ENCODE assay signal across 1 cellular context in genomic region chr6:27809939-27810767, GRCh38.
TF ChIP-seq lines count a peak whose summit lies in the region.

No MANE protein-coding gene starts in this region.

TF ChIP-seq in HepG2, 621 proteins besides CTCF, POLR2A, EP300 and RAD21 (continued from another document and continues in another):
- peak; percentile 95 for TF ChIP-seq ZFP91 (CRISPR knock-in tag; IDR thresholded peaks at IDR 0.05; ENCODE audit: borderline replicate concordance)
- TF ChIP-seq ZNF382 (CRISPR knock-in tag; IDR thresholded peaks at IDR 0.05; ENCODE audit: borderline replicate concordance): no peak
- peak; percentile 74 for TF ChIP-seq THAP11 (CRISPR knock-in tag; IDR thresholded peaks at IDR 0.05)
- TF ChIP-seq NAIF1 (CRISPR knock-in tag; IDR thresholded peaks at IDR 0.05; ENCODE audit: borderline replicate concordance): peak; percentile 93
- TF ChIP-seq ZSCAN20 (CRISPR knock-in tag; IDR thresholded peaks at IDR 0.05; ENCODE audit: borderline replicate concordance): peak; percentile 74; the same call in 1 of the 2 replicates
- TF ChIP-seq ZNF468 (CRISPR knock-in tag; IDR thresholded peaks at IDR 0.05): peak; percentile 54; the same call in 1 of the 2 replicates
- 0 out of 2 replicates have a peak, but pooled peaks have one; percentile 64 for TF ChIP-seq ZNF672 (CRISPR knock-in tag; IDR thresholded peaks at IDR 0.05)
- TF ChIP-seq, protein P1, sequence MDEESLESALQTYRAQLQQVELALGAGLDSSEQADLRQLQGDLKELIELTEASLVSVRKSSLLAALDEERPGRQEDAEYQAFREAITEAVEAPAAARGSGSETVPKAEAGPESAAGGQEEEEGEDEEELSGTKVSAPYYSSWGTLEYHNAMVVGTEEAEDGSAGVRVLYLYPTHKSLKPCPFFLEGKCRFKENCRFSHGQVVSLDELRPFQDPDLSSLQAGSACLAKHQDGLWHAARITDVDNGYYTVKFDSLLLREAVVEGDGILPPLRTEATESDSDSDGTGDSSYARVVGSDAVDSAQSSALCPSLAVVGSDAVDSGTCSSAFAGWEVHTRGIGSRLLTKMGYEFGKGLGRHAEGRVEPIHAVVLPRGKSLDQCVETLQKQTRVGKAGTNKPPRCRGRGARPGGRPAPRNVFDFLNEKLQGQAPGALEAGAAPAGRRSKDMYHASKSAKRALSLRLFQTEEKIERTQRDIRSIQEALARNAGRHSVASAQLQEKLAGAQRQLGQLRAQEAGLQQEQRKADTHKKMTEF (CRISPR knock-in tag; IDR thresholded peaks at IDR 0.05): peak; percentile 99
- TF ChIP-seq ZNF260 (CRISPR knock-in tag; IDR thresholded peaks at IDR 0.05; ENCODE audit: borderline replicate concordance, low read depth): no peak
- TF ChIP-seq ARID4A (CRISPR knock-in tag; IDR thresholded peaks at IDR 0.05; ENCODE audit: borderline replicate concordance): peak; percentile 95
- TF ChIP-seq TGIF2 (CRISPR knock-in tag; IDR thresholded peaks at IDR 0.05): peak; percentile 93
- peak; percentile 99 for TF ChIP-seq POLR2G (IDR thresholded peaks at IDR 0.05; ENCODE audit: low read depth, low read length)
- TF ChIP-seq YEATS2 (CRISPR knock-in tag; IDR thresholded peaks at IDR 0.05; ENCODE audit: borderline replicate concordance): peak; percentile 74
- TF ChIP-seq TERF1 (CRISPR knock-in tag; IDR thresholded peaks at IDR 0.05): 0 out of 2 replicates have a peak, but pooled peaks have one; percentile 67
- peak; percentile 90 for TF ChIP-seq TBX2 (CRISPR knock-in tag; IDR thresholded peaks at IDR 0.05; ENCODE audit: borderline replicate concordance)
- TF ChIP-seq ZNF674 (CRISPR knock-in tag; IDR thresholded peaks at IDR 0.05; ENCODE audit: low read depth): peak; percentile 99
- TF ChIP-seq ZBTB7B (CRISPR knock-in tag; IDR thresholded peaks at IDR 0.05): peak; percentile 20; the same call in 1 of the 2 replicates
- TF ChIP-seq CHCHD3 (CRISPR knock-in tag; IDR thresholded peaks at IDR 0.05): peak; percentile 90; the same call in 1 of the 2 replicates
- TF ChIP-seq MAFF (IDR thresholded peaks at IDR 0.05; ENCODE audit: low read depth, low read length): peak; percentile 36; the same call in 1 of the 2 replicates
- TF ChIP-seq CBX1 (IDR thresholded peaks at IDR 0.05; ENCODE audit: low read depth): peak; percentile 96
- TF ChIP-seq, protein P2, sequence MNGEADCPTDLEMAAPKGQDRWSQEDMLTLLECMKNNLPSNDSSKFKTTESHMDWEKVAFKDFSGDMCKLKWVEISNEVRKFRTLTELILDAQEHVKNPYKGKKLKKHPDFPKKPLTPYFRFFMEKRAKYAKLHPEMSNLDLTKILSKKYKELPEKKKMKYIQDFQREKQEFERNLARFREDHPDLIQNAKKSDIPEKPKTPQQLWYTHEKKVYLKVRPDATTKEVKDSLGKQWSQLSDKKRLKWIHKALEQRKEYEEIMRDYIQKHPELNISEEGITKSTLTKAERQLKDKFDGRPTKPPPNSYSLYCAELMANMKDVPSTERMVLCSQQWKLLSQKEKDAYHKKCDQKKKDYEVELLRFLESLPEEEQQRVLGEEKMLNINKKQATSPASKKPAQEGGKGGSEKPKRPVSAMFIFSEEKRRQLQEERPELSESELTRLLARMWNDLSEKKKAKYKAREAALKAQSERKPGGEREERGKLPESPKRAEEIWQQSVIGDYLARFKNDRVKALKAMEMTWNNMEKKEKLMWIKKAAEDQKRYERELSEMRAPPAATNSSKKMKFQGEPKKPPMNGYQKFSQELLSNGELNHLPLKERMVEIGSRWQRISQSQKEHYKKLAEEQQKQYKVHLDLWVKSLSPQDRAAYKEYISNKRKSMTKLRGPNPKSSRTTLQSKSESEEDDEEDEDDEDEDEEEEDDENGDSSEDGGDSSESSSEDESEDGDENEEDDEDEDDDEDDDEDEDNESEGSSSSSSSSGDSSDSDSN (CRISPR knock-in tag; IDR thresholded peaks at IDR 0.05): peak; percentile 99
- peak; percentile 50 for TF ChIP-seq FOXP4 (CRISPR knock-in tag; IDR thresholded peaks at IDR 0.05)
- peak; percentile 87 for TF ChIP-seq ZNF879 (CRISPR knock-in tag; IDR thresholded peaks at IDR 0.05)
- TF ChIP-seq CC2D1A (CRISPR knock-in tag; IDR thresholded peaks at IDR 0.05): 0 out of 2 replicates have a peak, but pooled peaks have one; percentile 62
- TF ChIP-seq NFATC3 (CRISPR knock-in tag; IDR thresholded peaks at IDR 0.05): peak; percentile 95; the same call in 1 of the 2 replicates
- TF ChIP-seq, protein P3, sequence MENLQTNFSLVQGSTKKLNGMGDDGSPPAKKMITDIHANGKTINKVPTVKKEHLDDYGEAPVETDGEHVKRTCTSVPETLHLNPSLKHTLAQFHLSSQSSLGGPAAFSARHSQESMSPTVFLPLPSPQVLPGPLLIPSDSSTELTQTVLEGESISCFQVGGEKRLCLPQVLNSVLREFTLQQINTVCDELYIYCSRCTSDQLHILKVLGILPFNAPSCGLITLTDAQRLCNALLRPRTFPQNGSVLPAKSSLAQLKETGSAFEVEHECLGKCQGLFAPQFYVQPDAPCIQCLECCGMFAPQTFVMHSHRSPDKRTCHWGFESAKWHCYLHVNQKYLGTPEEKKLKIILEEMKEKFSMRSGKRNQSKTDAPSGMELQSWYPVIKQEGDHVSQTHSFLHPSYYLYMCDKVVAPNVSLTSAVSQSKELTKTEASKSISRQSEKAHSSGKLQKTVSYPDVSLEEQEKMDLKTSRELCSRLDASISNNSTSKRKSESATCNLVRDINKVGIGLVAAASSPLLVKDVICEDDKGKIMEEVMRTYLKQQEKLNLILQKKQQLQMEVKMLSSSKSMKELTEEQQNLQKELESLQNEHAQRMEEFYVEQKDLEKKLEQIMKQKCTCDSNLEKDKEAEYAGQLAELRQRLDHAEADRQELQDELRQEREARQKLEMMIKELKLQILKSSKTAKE (CRISPR knock-in tag; IDR thresholded peaks at IDR 0.05; ENCODE audit: borderline replicate concordance): 0 out of 2 replicates have a peak, but pooled peaks have one; percentile 17
- peak; percentile 76; the same call in 1 of the 2 replicates for TF ChIP-seq ZNF12 (CRISPR knock-in tag; IDR thresholded peaks at IDR 0.05)
- TF ChIP-seq TCF7 (IDR thresholded peaks at IDR 0.05; ENCODE audit: low read depth): no peak
- TF ChIP-seq ZNF781 (CRISPR knock-in tag; IDR thresholded peaks at IDR 0.05; ENCODE audit: borderline replicate concordance, not compliant biosample characterization): peak; percentile 97
- peak; percentile 80; the same call in 1 of the 2 replicates for TF ChIP-seq ZNF331 (CRISPR knock-in tag; IDR thresholded peaks at IDR 0.05)
- peak; percentile 84 for TF ChIP-seq PTBP1 (IDR thresholded peaks at IDR 0.05; ENCODE audit: low read depth, low read length, poor library complexity, severe bottlenecking)
- TF ChIP-seq KLF11 (CRISPR knock-in tag; IDR thresholded peaks at IDR 0.05): peak; percentile 59; the same call in 1 of the 2 replicates
- peak; percentile 82 for TF ChIP-seq CSRNP1 (CRISPR knock-in tag; IDR thresholded peaks at IDR 0.05)
- TF ChIP-seq ZNF282 (IDR thresholded peaks at IDR 0.05; ENCODE audit: partially characterized antibody): no peak
- TF ChIP-seq FIP1L1 (IDR thresholded peaks at IDR 0.05; ENCODE audit: borderline replicate concordance, insufficient read depth, low read depth, low read length): peak; percentile 100
- TF ChIP-seq, protein P4, sequence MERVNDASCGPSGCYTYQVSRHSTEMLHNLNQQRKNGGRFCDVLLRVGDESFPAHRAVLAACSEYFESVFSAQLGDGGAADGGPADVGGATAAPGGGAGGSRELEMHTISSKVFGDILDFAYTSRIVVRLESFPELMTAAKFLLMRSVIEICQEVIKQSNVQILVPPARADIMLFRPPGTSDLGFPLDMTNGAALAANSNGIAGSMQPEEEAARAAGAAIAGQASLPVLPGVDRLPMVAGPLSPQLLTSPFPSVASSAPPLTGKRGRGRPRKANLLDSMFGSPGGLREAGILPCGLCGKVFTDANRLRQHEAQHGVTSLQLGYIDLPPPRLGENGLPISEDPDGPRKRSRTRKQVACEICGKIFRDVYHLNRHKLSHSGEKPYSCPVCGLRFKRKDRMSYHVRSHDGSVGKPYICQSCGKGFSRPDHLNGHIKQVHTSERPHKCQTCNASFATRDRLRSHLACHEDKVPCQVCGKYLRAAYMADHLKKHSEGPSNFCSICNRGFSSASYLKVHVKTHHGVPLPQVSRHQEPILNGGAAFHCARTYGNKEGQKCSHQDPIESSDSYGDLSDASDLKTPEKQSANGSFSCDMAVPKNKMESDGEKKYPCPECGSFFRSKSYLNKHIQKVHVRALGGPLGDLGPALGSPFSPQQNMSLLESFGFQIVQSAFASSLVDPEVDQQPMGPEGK (CRISPR knock-in tag; IDR thresholded peaks at IDR 0.05): peak; percentile 11; the same call in 1 of the 2 replicates
- TF ChIP-seq, protein P5, sequence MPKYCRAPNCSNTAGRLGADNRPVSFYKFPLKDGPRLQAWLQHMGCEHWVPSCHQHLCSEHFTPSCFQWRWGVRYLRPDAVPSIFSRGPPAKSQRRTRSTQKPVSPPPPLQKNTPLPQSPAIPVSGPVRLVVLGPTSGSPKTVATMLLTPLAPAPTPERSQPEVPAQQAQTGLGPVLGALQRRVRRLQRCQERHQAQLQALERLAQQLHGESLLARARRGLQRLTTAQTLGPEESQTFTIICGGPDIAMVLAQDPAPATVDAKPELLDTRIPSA (CRISPR knock-in tag; IDR thresholded peaks at IDR 0.05; ENCODE audit: borderline replicate concordance): peak; percentile 54; the same call in 1 of the 2 replicates
